Comparison of ENCODE assay signal across 18 cellular contexts in genomic region chr1:117359560-117360289, GRCh38. TPM values are rescaled to one million over a fixed set of nuclear protein-coding genes. Genes with fewer than 3 reads are reported as not detected.
DNase-seq lines count a peak whose midpoint lies in the region; ATAC-seq, FAIRE-seq and TF ChIP-seq lines count a peak whose summit lies in the region.
"Had no signal": no experiment of that assay in that cellular context is flagged by ENCODE, and none has a peak within 500 bp of the region (broad histone marks: within the 10 kb centered on the region; RNA-seq: fewer than 3 reads in every experiment).

No MANE protein-coding gene starts in this region.

- no peak overlapping the region for H3K9ac ChIP-seq in GM12878 (ENCODE audit: control insufficient read depth, insufficient read depth, low read length)
- H3K9ac ChIP-seq: BLaER1 had no signal

- TF ChIP-seq POLR2A in GM12878 (IDR thresholded peaks at IDR 0.05; ENCODE audit: low read depth, low read length) (no peak), uterus (IDR thresholded peaks at IDR 0.05) (no peak)

- POLR2A ChIA-PET in CD8-positive, alpha-beta memory T cell (lab: Charles Lee): no interaction called here
- POLR2A ChIA-PET in GM12878 (lab: Charles Lee): interaction anchor here (0.7 to 1.0 kb wide), 2 partner anchors 10 to 191 kb away, joined by 3 read pairs; no protein-coding TSS in a partner anchor

- H3K27ac Mint-ChIP-seq in CD4-positive, CD25-positive, alpha-beta regulatory T cell: peak overlapping the region in 2 of 3 donors; percentile 70 to 89
- peak overlapping the region in 6 of 8 donors; percentile 5 to 47 (median 18) for H3K27ac Mint-ChIP-seq in CD8-positive, alpha-beta memory T cell

- H2AFZ ChIP-seq in GM12878 (ENCODE audit: control insufficient read depth, low read depth, low read length): no peak overlapping the region

- H3K36me3 Mint-ChIP-seq in CD4-positive, CD25-positive, alpha-beta regulatory T cell: no peaks in the 10 kb centered on the region
- H3K36me3 Mint-ChIP-seq in CD8-positive, alpha-beta memory T cell: no peaks in the 10 kb centered on the region

- H3K9me3 ChIP-seq in CD4-positive, CD25-positive, alpha-beta regulatory T cell (ENCODE audit: control insufficient read depth in 2 of 2, low read length in 2 of 2): no peaks in the 10 kb centered on the region
- H3K9me3 ChIP-seq in CD8-positive, alpha-beta memory T cell (ENCODE audit: low read length): no peaks in the 10 kb centered on the region
- H3K9me3 ChIP-seq in GM12878 (replicated peaks; ENCODE audit: control insufficient read depth, insufficient read depth, low read length) (no peaks in the 10 kb centered on the region), uterus (no peaks in the 10 kb centered on the region)
- H3K9me3 ChIP-seq: BLaER1, esophagus muscularis mucosa, testis had no signal

- no peaks in the 10 kb centered on the region for H4K20me1 ChIP-seq in GM12878 (ENCODE audit: control insufficient read depth, insufficient read depth)
- H4K20me1 ChIP-seq: BLaER1 had no signal

- no peak for FAIRE-seq in GM12878 (lab: Jason Lieb, UNC)
- FAIRE-seq: bronchial epithelial cell, islet of Langerhans had no signal

- peaks cover 60% of the 10 kb centered on the region for H3K4me1 ChIP-seq in CD4-positive, CD25-positive, alpha-beta regulatory T cell (ENCODE audit: control insufficient read depth, insufficient read depth, low read length, poor library complexity, severe bottlenecking)
- H3K4me1 ChIP-seq in CD8-positive, alpha-beta memory T cell (ENCODE audit: insufficient read depth, low read length): peaks cover 27% of the 10 kb centered on the region
- H3K4me1 ChIP-seq in GM12878 (ENCODE audit: control insufficient read depth, insufficient read depth, low read length): peaks cover 15% of the 10 kb centered on the region
- no peaks in the 10 kb centered on the region for H3K4me1 ChIP-seq in uterus
- H3K4me1 ChIP-seq: BLaER1 had no signal

- in situ Hi-C loops in GM12878 (cut with MboI): no loop called here

- SMC1A ChIA-PET in GM12878 (lab: Charles Lee; ENCODE audit: uncharacterized antibody, unreplicated experiment): interaction anchor here (0.6 to 1.6 kb wide), 5 partner anchors 9 to 53 kb away, joined by 3 to 7 read pairs (median 5); no protein-coding TSS in a partner anchor

- peaks cover 0 to 9% (median 2%) of the 10 kb centered on the region in 7 donors for H3K9me3 Mint-ChIP-seq in CD4-positive, CD25-positive, alpha-beta regulatory T cell
- peaks cover 0 to 8% (median 0%) of the 10 kb centered on the region in 5 donors for H3K9me3 Mint-ChIP-seq in CD8-positive, alpha-beta memory T cell

- H3K27me3 Mint-ChIP-seq in CD4-positive, CD25-positive, alpha-beta regulatory T cell: no peaks in the 10 kb centered on the region
- peaks cover 7% of the 10 kb centered on the region in 2 donors for H3K27me3 Mint-ChIP-seq in CD8-positive, alpha-beta memory T cell

- CTCF ChIA-PET in CD8-positive, alpha-beta memory T cell (lab: Charles Lee): no interaction called here
- CTCF ChIA-PET in GM12878 (lab: Yijun Ruan, JAX): interaction anchor here (0.6 to 2.6 kb wide), 4 partner anchors 9 to 377 kb away, joined by 3 to 15 read pairs (median 4); no protein-coding TSS in a partner anchor

- H3K4me1 Mint-ChIP-seq in CD4-positive, CD25-positive, alpha-beta regulatory T cell: peaks cover 37 to 57% (median 44%) of the 10 kb centered on the region in 4 donors
- peaks cover 36 to 55% (median 53%) of the 10 kb centered on the region in 3 donors for H3K4me1 Mint-ChIP-seq in CD8-positive, alpha-beta memory T cell

- peak overlapping the region; percentile 21 for H3K4me3 ChIP-seq in CD4-positive, CD25-positive, alpha-beta regulatory T cell (ENCODE audit: low read depth, low read length)
- H3K4me3 ChIP-seq in CD8-positive, alpha-beta memory T cell (ENCODE audit: low read length): no peak overlapping the region
- H3K4me3 ChIP-seq in GM12878: no peak overlapping the region
- no peak overlapping the region for H3K4me3 ChIP-seq in uterus
- H3K4me3 ChIP-seq: BLaER1, esophagus muscularis mucosa, testis had no signal

- intact Hi-C loops in GM12878 (cut with micrococcal nuclease; ENCODE audit: unreplicated experiment): loop anchor here (10.0 kb wide), 1 partner anchor 295 kb away; the partner anchor contains the start of gene TTF2
- intact Hi-C loops in uterus (cut with DNase I; ENCODE audit: low total_unique reads): no loop called here

- DNase-seq in CD4-positive, CD25-positive, alpha-beta regulatory T cell: no peak
- DNase-seq in CD8-positive, alpha-beta memory T cell: no peak
- peak; percentile 91 for DNase-seq in OCI-M1 (lab: John Stamatoyannopoulos, UW)
- no peak for DNase-seq in GM12878 (ENCODE audit: low read depth, low spot score)
- no peak for DNase-seq in RKO (ENCODE audit: low spot score)
- DNase-seq in NCI-H69 (lab: John Stamatoyannopoulos, UW): no peak
- no peak for DNase-seq in uterus
- DNase-seq: activated naive CD4-positive, alpha-beta T cell treated with Interleukin-2 at 50 U/mL for 16 hours; DND-41; mesenchymal stem cell; NCI-H82; right cardiac atrium; T-helper 9 cell; testis had no signal

- no peaks in the 10 kb centered on the region for H3K27me3 ChIP-seq in CD4-positive, CD25-positive, alpha-beta regulatory T cell (ENCODE audit: control insufficient read depth, insufficient read depth, low read length)
- no peaks in the 10 kb centered on the region for H3K27me3 ChIP-seq in CD8-positive, alpha-beta memory T cell (ENCODE audit: insufficient read depth, low read length, poor library complexity, severe bottlenecking)
- H3K27me3 ChIP-seq in GM12878 (replicated peaks in 1 of 2; ENCODE audit: control insufficient read depth in 2 of 2, insufficient read depth in 2 of 2, low read length in 1 of 2): no peaks in the 10 kb centered on the region
- no peaks in the 10 kb centered on the region for H3K27me3 ChIP-seq in uterus
- H3K27me3 ChIP-seq: BLaER1, testis had no signal

- no peak for TF ChIP-seq CTCF in GM12878 (IDR thresholded peaks at IDR 0.05 in 2 of 3, conservative IDR thresholded peaks at IDR 0.05 in 1 of 3; ENCODE audit: control insufficient read depth in 2 of 3, extremely low read depth in 1 of 3, insufficient read depth in 1 of 3, low read depth in 3 of 3, low read length in 3 of 3)
- no peak for TF ChIP-seq CTCF in uterus (IDR thresholded peaks at IDR 0.05)

- 64% methylated on average over 4 of the region's 4 CpGs for WGBS in GM12878 (ENCODE audit: insufficient coverage, insufficient replicate concordance, low lambda C conversion rate, missing lambda C conversion rate)

- TF ChIP-seq EP300 in GM12878 (IDR thresholded peaks at IDR 0.05; ENCODE audit: borderline replicate concordance in 1 of 2, control insufficient read depth in 1 of 2, low read depth in 2 of 2, low read length in 2 of 2): no peak

- no peaks in the 10 kb centered on the region for H3K79me2 ChIP-seq in GM12878 (ENCODE audit: control insufficient read depth, insufficient read depth, low read length)

- no peak overlapping the region for H3K27ac ChIP-seq in CD4-positive, CD25-positive, alpha-beta regulatory T cell (ENCODE audit: insufficient read depth, low read length, poor library complexity, severe bottlenecking)
- H3K27ac ChIP-seq in CD8-positive, alpha-beta memory T cell (ENCODE audit: low read depth, low read length): no peak overlapping the region
- H3K27ac ChIP-seq in GM12878 (ENCODE audit: control insufficient read depth, insufficient read depth) (no peak overlapping the region), uterus (no peak overlapping the region)
- H3K27ac ChIP-seq: BLaER1, esophagus muscularis mucosa, testis had no signal

- TF ChIP-seq RAD21 in GM12878 (IDR thresholded peaks at IDR 0.05; ENCODE audit: insufficient read depth, low read depth, low read length): no peak

- ATAC-seq in CD4-positive, CD25-positive, alpha-beta regulatory T cell (ENCODE audit: low read depth in 2 of 2): no peak
- ATAC-seq in GM12878: peak; percentile 19; the same call in 2 of the 3 replicates
- ATAC-seq: right cardiac atrium had no signal

- peak overlapping the region; percentile 11 to 82 (median 68) for H3K4me3 Mint-ChIP-seq in CD4-positive, CD25-positive, alpha-beta regulatory T cell
- peak overlapping the region in 6 of 7 donors; percentile 7 to 68 (median 56) for H3K4me3 Mint-ChIP-seq in CD8-positive, alpha-beta memory T cell

- no TSS peak for BruUV-seq in GM12878 (replicated peaks; lab: Mats Ljungman, UMichigan)

- no peak overlapping the region; the same call in 1 of the 2 replicates for H3K4me2 ChIP-seq in GM12878 (ENCODE audit: control insufficient read depth, insufficient read depth)
- H3K4me2 ChIP-seq: BLaER1 had no signal

- RAD21 ChIA-PET in GM12878 (lab: Charles Lee; ENCODE audit: unreplicated experiment): interaction anchor here (2.1 kb wide), 1 partner anchor 17 kb away, joined by 5 read pairs; no protein-coding TSS in a partner anchor

- H3K36me3 ChIP-seq in CD4-positive, CD25-positive, alpha-beta regulatory T cell (ENCODE audit: control insufficient read depth, insufficient read depth, low read length): no peaks in the 10 kb centered on the region
- H3K36me3 ChIP-seq in CD8-positive, alpha-beta memory T cell (ENCODE audit: insufficient read depth, low read length): no peaks in the 10 kb centered on the region
- H3K36me3 ChIP-seq in GM12878 (ENCODE audit: control insufficient read depth in 2 of 2, insufficient read depth in 2 of 2, low read length in 1 of 2): no peaks in the 10 kb centered on the region
- no peaks in the 10 kb centered on the region for H3K36me3 ChIP-seq in uterus
- H3K36me3 ChIP-seq: BLaER1, esophagus muscularis mucosa had no signal

RNA-seq across cellular contexts. Expression of gene MAN1A2, which starts 7.5 kb away (rescaled TPM):
- 113 TPM for total RNA-seq in CD4-positive, CD25-positive, alpha-beta regulatory T cell
- polyA plus RNA-seq in CD4-positive, CD25-positive, alpha-beta regulatory T cell: 10 to 100 TPM; 27.2 to 50.2 (median 42.2) TPM
- total RNA-seq in CD8-positive, alpha-beta memory T cell: 10 to 100 TPM; 24.0 to 26.9 TPM
- polyA plus RNA-seq in CD8-positive, alpha-beta memory T cell: 23.1 TPM
- 142 and 145 TPM in 2 replicates for total RNA-seq in GM12878 (2013; cell fraction: nucleolus; rRNA removed)
- total RNA-seq in GM12878 (2014; rRNA removed): 15.0 and 20.5 TPM in 2 replicates
- 22.6 and 23.0 TPM in 2 replicates for total RNA-seq in GM12878 (2014; rRNA removed; fragmentation: Illumina TruSeq; extraction: Trizol)
- total RNA-seq in GM12878 (2021): 20.6 and 21.3 TPM in 2 replicates
- polyA plus RNA-seq in GM12878 (2011; ENCODE audit: low read depth): 4.4 TPM
- 23.6 and 28.6 TPM in 2 replicates for polyA plus RNA-seq in GM12878 (2011; rRNA removed)
- 8.2 and 9.4 TPM in 2 replicates for polyA plus RNA-seq in GM12878 (2011; cell fraction: cytosol; rRNA removed)
- polyA plus RNA-seq in GM12878 (2011; cell fraction: nucleus; rRNA removed): 18.7 and 20.5 TPM in 2 replicates
- polyA plus RNA-seq in GM12878 (2012): 8.9 and 9.4 TPM in 2 replicates
- polyA plus RNA-seq in GM12878 (2014; fragmentation: Illumina TruSeq; extraction: Trizol): 14.9 and 19.2 TPM in 2 replicates
- 1 to 10 TPM; 2.8 to 3.2 TPM for polyA plus RNA-seq in GM12878 (2014; fragmentation: Nextera tagmentation; extraction: Ambion mirVana)
- polyA plus RNA-seq in GM12878 (2014; rRNA removed): 7.2 and 9.0 TPM in 2 replicates
- polyA plus RNA-seq in GM12878 (2016; fragmentation: Nextera tagmentation; extraction: Ambion mirVana): 10 to 100 TPM; 17.0 to 21.9 TPM
- polyA minus RNA-seq in GM12878 (2011; rRNA and poly(A)+ RNA removed): 43.7 and 53.9 TPM in 2 replicates
- 7.8 and 9.9 TPM in 2 replicates for polyA minus RNA-seq in GM12878 (2011; cell fraction: cytosol; rRNA and poly(A)+ RNA removed)
- polyA minus RNA-seq in GM12878 (2011; cell fraction: nucleus; rRNA and poly(A)+ RNA removed): 36.4 and 51.0 TPM in 2 replicates
- total RNA-seq in uterus: 10 to 100 TPM; 23.3 to 77.6 (median 57.0) TPM
